2 cellular contexts compared by ENCODE assay signal in genomic region chr1:40853113-40853999, GRCh38.
A peak's percentile ranks its signal among the peaks of the same experiment; 100 is the strongest.
TF ChIP-seq lines count a peak whose summit lies in the region.

No MANE protein-coding gene starts in this region.

TF ChIP-seq in GM23338, 12 proteins besides CTCF, POLR2A, EP300 and RAD21:
- TF ChIP-seq EZH2 (IDR thresholded peaks at IDR 0.05; ENCODE audit: low read depth, unreplicated experiment) (no peak), REST (IDR thresholded peaks at IDR 0.05; ENCODE audit: unreplicated experiment) (no peak), POLR2AphosphoS5 (IDR thresholded peaks at IDR 0.05; ENCODE audit: low read depth) (no peak), ZNF114 (CRISPR knock-in tag; IDR thresholded peaks at IDR 0.05) (no peak), JUNB (IDR thresholded peaks at IDR 0.05; ENCODE audit: unreplicated experiment) (no peak), ZNF331 (CRISPR knock-in tag; IDR thresholded peaks at IDR 0.05; ENCODE audit: low read depth) (no peak), EZH2phosphoT487 (IDR thresholded peaks at IDR 0.05; ENCODE audit: unreplicated experiment) (no peak), CREB1 (CRISPR knock-in tag; IDR thresholded peaks at IDR 0.05; ENCODE audit: low read depth) (no peak), ZNF462 (CRISPR knock-in tag; IDR thresholded peaks at IDR 0.05) (no peak), NANOG (IDR thresholded peaks at IDR 0.05; ENCODE audit: borderline replicate concordance) (no peak), STAT1 (IDR thresholded peaks at IDR 0.05; ENCODE audit: unreplicated experiment) (no peak), ETS1 (IDR thresholded peaks at IDR 0.05) (no peak)
TF ChIP-seq in GM23338: peak in this region for 0.

TF ChIP-seq in H1, 55 proteins besides CTCF, POLR2A, EP300 and RAD21:
- TF ChIP-seq MAFK (IDR thresholded peaks at IDR 0.05; ENCODE audit: low read depth, low read length) (peak; percentile 82), SUZ12 (IDR thresholded peaks at IDR 0.05; ENCODE audit: low read length) (no peak), USF2 (IDR thresholded peaks at IDR 0.05; ENCODE audit: low read length) (no peak), SIRT6 (IDR thresholded peaks at IDR 0.05; ENCODE audit: low read length) (no peak)
